Comparison of ENCODE assay signal across 9 cellular contexts in the genomic region with DNA sequence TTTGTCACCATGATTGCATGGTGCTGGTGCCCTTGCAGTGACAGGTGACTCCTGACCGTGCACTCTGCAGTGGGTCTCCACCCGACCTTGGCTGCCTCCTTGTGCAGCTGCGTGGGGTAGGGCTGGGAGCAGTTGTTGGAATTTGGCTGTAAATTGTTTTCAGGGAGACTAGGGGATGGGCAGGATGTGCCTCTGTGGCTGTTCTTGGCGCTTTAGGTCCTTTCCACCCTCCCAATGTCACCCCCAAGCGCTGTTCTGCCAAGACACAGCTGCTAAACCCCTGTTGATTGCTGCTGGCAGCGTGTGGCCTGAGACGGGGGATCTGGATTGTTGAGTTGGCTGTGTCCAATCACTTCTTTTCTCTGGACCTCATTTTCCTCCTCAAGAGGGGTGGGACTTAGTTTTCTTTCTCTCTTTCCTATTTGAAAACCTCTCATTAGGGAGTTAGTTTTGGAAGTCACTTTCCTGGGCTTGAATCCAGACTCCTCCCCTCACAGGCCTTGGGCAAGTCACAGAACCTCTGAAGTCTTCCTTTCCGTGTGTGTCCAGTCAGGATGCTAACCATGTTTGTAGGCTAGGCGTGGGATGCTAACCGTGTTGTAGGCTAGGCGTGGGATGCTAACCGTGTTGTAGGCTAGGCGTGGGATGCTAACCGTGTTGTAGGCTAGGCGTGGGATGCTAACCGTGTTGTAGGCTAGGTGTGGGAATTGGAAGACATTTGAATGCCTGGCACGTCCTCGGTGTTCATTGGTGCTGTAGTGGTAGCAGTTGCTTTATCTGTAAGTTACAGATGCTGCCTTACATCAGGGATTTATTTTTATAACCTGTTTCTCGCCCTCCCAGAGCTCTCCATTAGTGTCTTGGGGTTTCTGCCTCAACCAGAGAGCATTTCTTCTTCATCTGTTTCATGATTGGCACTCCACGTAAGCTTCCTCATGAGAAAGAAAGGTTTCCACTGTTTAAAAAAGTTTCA. TPM values are rescaled to one million over a fixed set of nuclear protein-coding genes. Genes with fewer than 3 reads are reported as not detected.
DNase-seq lines count a peak whose midpoint lies in the region; TF ChIP-seq lines count a peak whose summit lies in the region.
"Had no signal": no experiment of that assay in that cellular context is flagged by ENCODE, and none has a peak within 500 bp of the region (broad histone marks: within the 10 kb centered on the region; RNA-seq: fewer than 3 reads in every experiment).

No MANE protein-coding gene starts in this region.

- no peaks in the 10 kb centered on the region for H3K9me3 Mint-ChIP-seq in mesothelial cell of epicardium

- no peaks in the 10 kb centered on the region for H3K27me3 ChIP-seq in effector memory CD4-positive, alpha-beta T cell (replicated peaks; ENCODE audit: control insufficient read depth, insufficient read depth, low read length, poor library complexity, severe bottlenecking)

- no peak overlapping the region for H3K4me3 Mint-ChIP-seq in mesothelial cell of epicardium

- TF ChIP-seq CTCF in AG10803 (conservative IDR thresholded peaks at IDR 0.05; ENCODE audit: low read length) (no peak), mesothelial cell of epicardium (IDR thresholded peaks at IDR 0.05; ENCODE audit: unreplicated experiment) (no peak)

- no peaks in the 10 kb centered on the region for H3K36me3 ChIP-seq in effector memory CD4-positive, alpha-beta T cell (ENCODE audit: control insufficient read depth, insufficient read depth, low read length)

- H3K27ac ChIP-seq in effector memory CD4-positive, alpha-beta T cell (ENCODE audit: insufficient read depth, low read length, poor library complexity, severe bottlenecking) = peak overlapping the region; percentile 63
- H3K27ac ChIP-seq: VCaP had no signal

- H3K9me3 ChIP-seq in effector memory CD4-positive, alpha-beta T cell (ENCODE audit: control insufficient read depth, low read length) = no peaks in the 10 kb centered on the region

- DNase-seq in AG10803 (ENCODE audit: low read depth) (peak; percentile 58), M059J (ENCODE audit: low read depth) (peak; percentile 86), mesothelial cell of epicardium (ENCODE audit: low spot score in 2 of 2, unreplicated experiment in 2 of 2) (no peak), NCI-H146 (lab: John Stamatoyannopoulos, UW) (no peak), NCI-H1048 (lab: John Stamatoyannopoulos, UW) (no peak), GM19238 (ENCODE audit: insufficient read length, low spot score) (no peak)
- no peak for DNase-seq in effector memory CD4-positive, alpha-beta T cell
- DNase-seq in effector CD4-positive, alpha-beta T cell = no peak

- H3K27me3 Mint-ChIP-seq in mesothelial cell of epicardium (ENCODE audit: low read depth) = no peaks in the 10 kb centered on the region

- H3K27ac Mint-ChIP-seq in mesothelial cell of epicardium = peak overlapping the region; percentile 67

- no peak overlapping the region for H3K4me3 ChIP-seq in AG10803 (ENCODE audit: low read length)
- H3K4me3 ChIP-seq in effector memory CD4-positive, alpha-beta T cell (ENCODE audit: insufficient read depth, low read depth, low read length, poor library complexity, severe bottlenecking) = no peak overlapping the region

- peaks cover 62% of the 10 kb centered on the region for H3K4me1 Mint-ChIP-seq in mesothelial cell of epicardium

- no peaks in the 10 kb centered on the region for H3K36me3 Mint-ChIP-seq in mesothelial cell of epicardium

- peaks cover 48% of the 10 kb centered on the region for H3K4me1 ChIP-seq in effector memory CD4-positive, alpha-beta T cell (ENCODE audit: control insufficient read depth, insufficient read depth, low read length, poor library complexity, severe bottlenecking)

RNA-seq across cellular contexts. Expression of gene IGF2R, which starts 8.6 kb away (rescaled TPM):
- total RNA-seq in M059J (2014; rRNA removed; shearing (Covaris generic)) = 41.4 and 67.8 TPM in 2 replicates
- 107 to 112 TPM (median 111 TPM) in 3 replicates for total RNA-seq in mesothelial cell of epicardium

Comparison
In these comparisons a context has a peak if more than half of its experiments do, and no peak if none do; other contexts are left out.
1. DNase-seq: peak in AG10803 (single experiment) and M059J (single experiment); none in effector memory CD4-positive, alpha-beta T cell (0 of 3), mesothelial cell of epicardium (0 of 2), NCI-H146 (single experiment), NCI-H1048 (single experiment), effector CD4-positive, alpha-beta T cell (single experiment) and GM19238 (single experiment).